15 cellular contexts compared by ENCODE assay signal in genomic region chr4:164621886-164622521, GRCh38.
"Had no signal": no experiment of that assay in that cellular context is flagged by ENCODE, and none has a peak within 500 bp of the region (broad histone marks: within the 10 kb centered on the region; RNA-seq: fewer than 3 reads in every experiment).

No MANE protein-coding gene starts in this region.

- H3K9me3 Mint-ChIP-seq: type B pancreatic cell had no signal

- H3K27ac ChIP-seq: cardiac muscle cell, skin epidermis had no signal

- DNase-seq: activated naive CD4-positive, alpha-beta T cell treated with Interleukin-2 at 50 U/mL for 16 hours; activated T-cell treated with anti-CD3 and anti-CD28 coated beads for 4 hours; aorta; erythroblast; nephron progenitor cell; occipital lobe; stimulated activated CD4-positive, alpha-beta T cell treated with anti-CD3 and anti-CD28 coated beads, Interleukin-15, amount 100 ng/mL, for 24 hours; stimulated activated CD4-positive, alpha-beta T cell treated with anti-CD3 and anti-CD28 coated beads, Interleukin-4, amount 100 ng/mL, for 1 hour; stimulated activated naive B cell treated with anti-CD40 and anti-IgM and Interleukin-4, amounts not matched to agents 10 μg/mL and 1 μg/mL and 100 μg/mL, for 72 hours; T-helper 9 cell had no signal

- H3K27me3 ChIP-seq: cardiac muscle cell had no signal

- ATAC-seq: activated CD4-positive, CD25-positive, alpha-beta regulatory T cell treated with anti-CD3 and anti-CD28 coated beads, Interleukin-2, amount 50 U/mL, for 24 hours; activated T-helper 17 cell treated with anti-CD3 and anti-CD28 coated beads, Interleukin-2, amount 50 U/mL, for 72 hours; stimulated activated naive B cell treated with anti-CD40 and anti-IgM and Interleukin-4, amounts not matched to agents 10 μg/mL and 1 μg/mL and 100 μg/mL, for 72 hours had no signal

- H3K27me3 Mint-ChIP-seq: activated T-helper 17 cell treated with anti-CD3 and anti-CD28 coated beads, Interleukin-2, amount 50 U/mL, for 72 hours; stimulated activated naive B cell treated with anti-CD40 and anti-IgM and Interleukin-4, amounts not matched to agents 10 μg/mL and 1 μg/mL and 100 μg/mL, for 72 hours; type B pancreatic cell had no signal

- H3K36me3 ChIP-seq: cardiac muscle cell had no signal

- H3K36me3 Mint-ChIP-seq: stimulated activated naive B cell treated with anti-CD40 and anti-IgM and Interleukin-4, amounts not matched to agents 10 μg/mL and 1 μg/mL and 100 μg/mL, for 72 hours; type B pancreatic cell had no signal

- H3K27ac Mint-ChIP-seq: activated T-helper 17 cell treated with anti-CD3 and anti-CD28 coated beads, Interleukin-2, amount 50 U/mL, for 72 hours; nephron progenitor cell; stimulated activated naive B cell treated with anti-CD40 and anti-IgM and Interleukin-4, amounts not matched to agents 10 μg/mL and 1 μg/mL and 100 μg/mL, for 72 hours; type B pancreatic cell had no signal

- H3K4me3 ChIP-seq: cardiac muscle cell, skin epidermis had no signal

- H3K4me1 Mint-ChIP-seq: activated T-helper 17 cell treated with anti-CD3 and anti-CD28 coated beads, Interleukin-2, amount 50 U/mL, for 72 hours; nephron progenitor cell had no signal

- H3K4me3 Mint-ChIP-seq: activated T-helper 17 cell treated with anti-CD3 and anti-CD28 coated beads, Interleukin-2, amount 50 U/mL, for 72 hours; nephron progenitor cell; stimulated activated naive B cell treated with anti-CD40 and anti-IgM and Interleukin-4, amounts not matched to agents 10 μg/mL and 1 μg/mL and 100 μg/mL, for 72 hours; type B pancreatic cell had no signal
